1 cellular context compared by ENCODE assay signal in genomic region chr1:20662110-20662475, GRCh38.
TF ChIP-seq lines count a peak whose summit lies in the region.

No MANE protein-coding gene starts in this region.

TF ChIP-seq in HepG2, 621 proteins besides CTCF, POLR2A, EP300 and RAD21:
- TF ChIP-seq MAFK (conservative IDR thresholded peaks at IDR 0.05 in 1 of 2, IDR thresholded peaks at IDR 0.05 in 1 of 2; ENCODE audit: low read length in 2 of 2) (no peak), HMGA1 (CRISPR knock-in tag; conservative IDR thresholded peaks at IDR 0.05) (no peak), ZNF644 (CRISPR knock-in tag; IDR thresholded peaks at IDR 0.05; ENCODE audit: low read depth) (no peak), ZMYM4 (CRISPR knock-in tag; IDR thresholded peaks at IDR 0.05) (no peak), KDM4B (CRISPR knock-in tag; IDR thresholded peaks at IDR 0.05) (no peak), ZNF546 (CRISPR knock-in tag; conservative IDR thresholded peaks at IDR 0.05) (0 out of 2 replicates have a peak, but pooled peaks have one; percentile 2), RFX5 (IDR thresholded peaks at IDR 0.05; ENCODE audit: low read depth, low read length) (no peak), NCOA2 (CRISPR knock-in tag; IDR thresholded peaks at IDR 0.05) (no peak), ZNF564 (CRISPR knock-in tag; IDR thresholded peaks at IDR 0.05) (no peak), ZNF766 (CRISPR knock-in tag; IDR thresholded peaks at IDR 0.05; ENCODE audit: borderline replicate concordance) (no peak), HDAC1 (CRISPR knock-in tag; IDR thresholded peaks at IDR 0.05) (no peak), SOX6 (IDR thresholded peaks at IDR 0.05) (no peak), SOX6 (CRISPR knock-in tag; IDR thresholded peaks at IDR 0.05) (no peak), ZNF510 (CRISPR knock-in tag; IDR thresholded peaks at IDR 0.05; ENCODE audit: low read depth) (no peak), SSRP1 (CRISPR knock-in tag; IDR thresholded peaks at IDR 0.05) (no peak), ZFP90 (CRISPR knock-in tag; IDR thresholded peaks at IDR 0.05; ENCODE audit: borderline replicate concordance) (no peak), SRSF4 (IDR thresholded peaks at IDR 0.05; ENCODE audit: low read depth, low read length, poor library complexity, severe bottlenecking) (no peak), HES4 (CRISPR knock-in tag; IDR thresholded peaks at IDR 0.05; ENCODE audit: borderline replicate concordance) (no peak), POLR2G (IDR thresholded peaks at IDR 0.05; ENCODE audit: low read depth, low read length) (peak; percentile 16; the same call in 1 of the 2 replicates), ARNTL (CRISPR knock-in tag; IDR thresholded peaks at IDR 0.05) (no peak), ZFX (CRISPR knock-in tag; IDR thresholded peaks at IDR 0.05; ENCODE audit: low read depth) (no peak), ZNF430 (CRISPR knock-in tag; IDR thresholded peaks at IDR 0.05) (no peak; the same call in 1 of the 2 replicates), CEBPZ (IDR thresholded peaks at IDR 0.05; ENCODE audit: low read length) (no peak), PHF5A (CRISPR knock-in tag; IDR thresholded peaks at IDR 0.05; ENCODE audit: low read depth, unreplicated experiment) (no peak), CEBPG (CRISPR knock-in tag; IDR thresholded peaks at IDR 0.05) (no peak), ARNT (IDR thresholded peaks at IDR 0.05) (no peak), ZNF3 (CRISPR knock-in tag; IDR thresholded peaks at IDR 0.05) (0 out of 2 replicates have a peak, but pooled peaks have one; percentile 0), ZNF713 (CRISPR knock-in tag; IDR thresholded peaks at IDR 0.05) (no peak), E2F1 (CRISPR knock-in tag; IDR thresholded peaks at IDR 0.05) (no peak), NRL (CRISPR knock-in tag; IDR thresholded peaks at IDR 0.05; ENCODE audit: borderline replicate concordance) (no peak), ERF (CRISPR knock-in tag; IDR thresholded peaks at IDR 0.05) (0 out of 2 replicates have a peak, but pooled peaks have one; percentile 6)
- TF ChIP-seq, protein P1, sequence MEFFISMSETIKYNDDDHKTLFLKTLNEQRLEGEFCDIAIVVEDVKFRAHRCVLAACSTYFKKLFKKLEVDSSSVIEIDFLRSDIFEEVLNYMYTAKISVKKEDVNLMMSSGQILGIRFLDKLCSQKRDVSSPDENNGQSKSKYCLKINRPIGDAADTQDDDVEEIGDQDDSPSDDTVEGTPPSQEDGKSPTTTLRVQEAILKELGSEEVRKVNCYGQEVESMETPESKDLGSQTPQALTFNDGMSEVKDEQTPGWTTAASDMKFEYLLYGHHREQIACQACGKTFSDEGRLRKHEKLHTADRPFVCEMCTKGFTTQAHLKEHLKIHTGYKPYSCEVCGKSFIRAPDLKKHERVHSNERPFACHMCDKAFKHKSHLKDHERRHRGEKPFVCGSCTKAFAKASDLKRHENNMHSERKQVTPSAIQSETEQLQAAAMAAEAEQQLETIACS (CRISPR knock-in tag; IDR thresholded peaks at IDR 0.05): no peak; the same call in 1 of the 2 replicates
- TF ChIP-seq, protein P2, sequence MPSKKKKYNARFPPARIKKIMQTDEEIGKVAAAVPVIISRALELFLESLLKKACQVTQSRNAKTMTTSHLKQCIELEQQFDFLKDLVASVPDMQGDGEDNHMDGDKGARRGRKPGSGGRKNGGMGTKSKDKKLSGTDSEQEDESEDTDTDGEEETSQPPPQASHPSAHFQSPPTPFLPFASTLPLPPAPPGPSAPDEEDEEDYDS (CRISPR knock-in tag; IDR thresholded peaks at IDR 0.05): no peak
